Comparison of ENCODE assay signal across 9 cellular contexts in genomic region chr11:1749020-1749758, GRCh38. TPM values are rescaled to one million over a fixed set of nuclear protein-coding genes. Genes with fewer than 3 reads are reported as not detected.
DNase-seq lines count a peak whose midpoint lies in the region; FAIRE-seq and TF ChIP-seq lines count a peak whose summit lies in the region.
"Had no signal": no experiment of that assay in that cellular context is flagged by ENCODE, and none has a peak within 500 bp of the region (broad histone marks: within the 10 kb centered on the region; RNA-seq: fewer than 3 reads in every experiment).

No MANE protein-coding gene starts in this region.

- H3K9me3 ChIP-seq in kidney (ENCODE audit: control insufficient read depth in 1 of 2, low read length in 2 of 2) (no peaks in the 10 kb centered on the region), thymus (ENCODE audit: control insufficient read depth) (no peaks in the 10 kb centered on the region)

- H3K4me1 ChIP-seq in kidney (ENCODE audit: control insufficient read depth in 1 of 2, insufficient read depth in 1 of 2, low read depth in 1 of 2, low read length in 2 of 2) (peaks cover 4 to 47% of the 10 kb centered on the region in 2 donors), thymus (ENCODE audit: control insufficient read depth, insufficient read depth, low read length) (peaks cover 2% of the 10 kb centered on the region)

- peak overlapping the region; percentile 67 for H3K27ac ChIP-seq in kidney (ENCODE audit: low read depth in 2 of 2, low read length in 2 of 2)
- H3K27ac ChIP-seq in thymus (ENCODE audit: low read depth), result no peak overlapping the region

- H3K4me3 ChIP-seq in kidney (ENCODE audit: low read length in 2 of 2), result peak overlapping the region in 1 of 2 donors; percentile 32
- H3K4me3 ChIP-seq in thymus (ENCODE audit: low read length), result peak overlapping the region; percentile 20

- POLR2A ChIA-PET in MCF 10A (lab: Yijun Ruan, JAX), result interaction anchor here (0.6 to 7.8 kb wide), 12 partner anchors 9 to 94 kb away, joined by 3 to 107 read pairs (median 4); partner anchors contain the start of genes CTSD and SYT8

- H3K36me3 ChIP-seq in kidney (ENCODE audit: control insufficient read depth in 1 of 2, insufficient read depth in 2 of 2, low read length in 2 of 2) (peaks cover 7 to 11% of the 10 kb centered on the region in 2 donors), thymus (ENCODE audit: control insufficient read depth, insufficient read depth) (peaks cover 17% of the 10 kb centered on the region)

- TF ChIP-seq CTCF in MCF 10A (IDR thresholded peaks at IDR 0.05; ENCODE audit: unreplicated experiment) (no peak), kidney (IDR thresholded peaks at IDR 0.05; ENCODE audit: borderline replicate concordance, extremely low read depth, insufficient read depth) (no peak)

- no peaks in the 10 kb centered on the region for H3K27me3 Mint-ChIP-seq in MCF 10A (ENCODE audit: insufficient read depth, unreplicated experiment)

- no TSS peak for BruUV-seq in MCF 10A (replicated peaks; lab: Mats Ljungman, UMichigan)

- H3K27me3 ChIP-seq in thymus (ENCODE audit: control insufficient read depth, insufficient read depth), result peaks cover 33% of the 10 kb centered on the region

- peaks cover 20% of the 10 kb centered on the region for H3K4me1 Mint-ChIP-seq in MCF 10A (ENCODE audit: insufficient read depth, unreplicated experiment)

- peaks cover 49% of the 10 kb centered on the region for H3K36me3 Mint-ChIP-seq in MCF 10A (ENCODE audit: insufficient read depth, unreplicated experiment)

- FAIRE-seq in kidney (lab: Jason Lieb, UNC) (no peak), GM19239 (lab: Jason Lieb, UNC) (no peak)

- DNase-seq in NCI-H748 (lab: John Stamatoyannopoulos, UW; ENCODE audit: unreplicated experiment), result peak; percentile 48
- DNase-seq in NCI-H748 treated with DMSO at 0.1 percent for 48 hours (lab: John Stamatoyannopoulos, UW), result no peak
- no peak for DNase-seq in MCF 10A (ENCODE audit: unreplicated experiment)
- no peak for DNase-seq in kidney
- DNase-seq in SHP77 treated with DMSO at 0.1 percent for 48 hours (lab: John Stamatoyannopoulos, UW), result no peak
- no peak for DNase-seq in GM19239 (ENCODE audit: insufficient read length, low spot score)
- DNase-seq in activated CD4-positive, alpha-beta T cell treated with anti-CD3 and anti-CD28 coated beads for 1 hour, result no peak

- peak overlapping the region in 1 of 2 donors; percentile 40 for H3K9ac ChIP-seq in kidney (ENCODE audit: low read length in 2 of 2)

- 12% methylated on average over 59 of the region's 59 CpGs for WGBS in thymus

- H3K9me3 Mint-ChIP-seq in MCF 10A (ENCODE audit: unreplicated experiment), result no peaks in the 10 kb centered on the region

- peak overlapping the region; percentile 73 for H3K4me3 Mint-ChIP-seq in MCF 10A (ENCODE audit: unreplicated experiment)

- CTCF ChIA-PET in MCF 10A (lab: Yijun Ruan, JAX), result interaction anchor here (0.6 to 4.7 kb wide), 7 partner anchors 24 to 253 kb away, joined by 3 to 26 read pairs (median 3); no protein-coding TSS in a partner anchor

- intact Hi-C loops in MCF 10A (cut with micrococcal nuclease) (loop anchor here (5.0 kb wide), 1 partner anchor 78 kb away; no protein-coding TSS in a partner anchor), kidney (cut with DNase I) (no loop called here)

- H3K27ac Mint-ChIP-seq in MCF 10A (ENCODE audit: low read depth, unreplicated experiment), result peak overlapping the region; percentile 74

RNA-seq across cellular contexts. Expression of gene IFITM10, which starts 1.2 kb away (rescaled TPM):
- total RNA-seq in MCF 10A (2022), result 1.9 and 2.0 TPM in 2 replicates
- 6.4 TPM for total RNA-seq in kidney
- polyA plus RNA-seq in kidney (ENCODE audit: insufficient read depth, low read depth, low replicate concordance), result 2.3 TPM
- polyA plus RNA-seq in thymus, result 0.80 TPM
- total RNA-seq: glomerular endothelial cell had no signal

RNA-seq across cellular contexts. Expression of gene CTSD, which starts 14.5 kb away (rescaled TPM):
- 366 and 367 TPM in 2 replicates for total RNA-seq in MCF 10A (2022)
- total RNA-seq in kidney, result 2,183 TPM
- 2,764 TPM for polyA plus RNA-seq in kidney (ENCODE audit: insufficient read depth, low read depth, low replicate concordance)
- 487 TPM for polyA plus RNA-seq in thymus

RNA-seq across cellular contexts. Expression of gene KRTAP5-6, which starts 52.2 kb away (rescaled TPM):
- total RNA-seq in MCF 10A (2022) (not detected in 2 replicates), kidney (not detected)
- polyA plus RNA-seq in kidney (ENCODE audit: insufficient read depth, low read depth, low replicate concordance) (not detected), thymus (not detected)
- total RNA-seq: glomerular endothelial cell had no signal
